ENCODE assay signal across 7 cellular contexts in the genomic region with DNA sequence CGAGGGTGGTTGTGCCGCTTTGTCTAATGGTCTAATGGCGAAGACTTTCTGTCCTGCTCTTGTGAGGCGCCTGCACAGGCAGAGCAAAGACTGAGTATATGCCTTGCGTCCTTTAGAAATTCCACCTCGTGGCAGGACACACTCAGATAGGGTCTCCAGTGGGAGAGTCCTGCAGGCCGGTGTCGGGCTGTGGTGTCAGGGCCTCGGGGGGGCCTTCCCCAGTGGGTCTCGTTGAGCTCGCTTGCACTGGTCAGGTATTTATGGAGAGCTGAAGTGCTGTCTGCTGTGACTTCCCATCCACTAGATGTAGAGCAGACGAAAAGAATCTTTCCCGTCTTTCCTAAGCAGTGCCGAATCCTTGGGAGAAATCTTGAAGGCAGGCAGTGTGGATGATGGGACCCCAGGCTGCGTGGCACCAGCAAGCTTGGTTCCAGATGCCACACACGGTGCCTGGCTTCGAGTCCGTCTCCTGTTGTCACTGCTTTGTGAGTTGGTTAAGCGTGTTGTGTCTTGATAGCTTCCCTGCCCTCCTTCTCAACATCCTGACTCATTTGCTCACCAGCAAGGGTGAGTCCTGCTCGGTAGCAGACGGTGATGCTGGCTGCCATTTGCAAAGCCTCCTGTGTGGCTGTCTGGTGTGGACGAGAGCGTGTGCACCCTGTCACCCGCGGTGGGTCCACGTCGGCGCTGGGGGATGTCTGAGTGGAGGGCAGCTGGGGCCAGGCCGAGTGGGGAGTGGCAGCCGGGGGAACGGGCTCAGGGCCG. TPM values are rescaled to one million over a fixed set of nuclear protein-coding genes. Genes with fewer than 3 reads are reported as not detected.
A peak's percentile ranks its signal among the peaks of the same experiment; 100 is the strongest.
DNase-seq lines count a peak whose midpoint lies in the region; ATAC-seq and TF ChIP-seq lines count a peak whose summit lies in the region.

No MANE protein-coding gene starts in this region.

- CTCF ChIA-PET in RWPE1 (lab: Yijun Ruan, JAX): interaction anchor here (0.7 kb wide), 1 partner anchor 20 kb away, joined by 4 read pairs; no protein-coding TSS in a partner anchor

- H3K4me1 ChIP-seq in liver (ENCODE audit: control insufficient read depth in 4 of 4, insufficient read depth in 4 of 4, low read length in 3 of 4): peaks cover 0 to 35% (median 20%) of the 10 kb centered on the region in 4 donors
- peaks cover 11 to 34% (median 25%) of the 10 kb centered on the region in 5 donors for H3K4me1 ChIP-seq in subcutaneous abdominal adipose tissue (ENCODE audit: control insufficient read depth in 5 of 5, insufficient read depth in 5 of 5, low read length in 5 of 5)

- WGBS in liver: 84% methylated on average over 32 of the region's 32 CpGs

- H3K27me3 Mint-ChIP-seq in endothelial cell (ENCODE audit: unreplicated experiment): peaks cover 7% of the 10 kb centered on the region

- no peaks in the 10 kb centered on the region for H3K27me3 ChIP-seq in liver (ENCODE audit: control insufficient read depth in 4 of 4, insufficient read depth in 4 of 4, low read length in 3 of 4)
- H3K27me3 ChIP-seq in subcutaneous abdominal adipose tissue (ENCODE audit: control insufficient read depth in 5 of 5, insufficient read depth in 4 of 5, low read length in 5 of 5): no peaks in the 10 kb centered on the region

- H3K9me3 Mint-ChIP-seq in endothelial cell (ENCODE audit: unreplicated experiment): no peaks in the 10 kb centered on the region

- TF ChIP-seq CTCF in RWPE1 (conservative IDR thresholded peaks at IDR 0.05; ENCODE audit: low read depth) (no peak), liver (IDR thresholded peaks at IDR 0.05; ENCODE audit: low read depth, low read length, missing input control) (no peak), endothelial cell (IDR thresholded peaks at IDR 0.05; ENCODE audit: unreplicated experiment) (no peak)

- peaks cover 38% of the 10 kb centered on the region for H3K36me3 Mint-ChIP-seq in endothelial cell (ENCODE audit: low read depth, unreplicated experiment)

- H3K4me3 Mint-ChIP-seq in endothelial cell (ENCODE audit: unreplicated experiment): no peak overlapping the region

- H3K27ac Mint-ChIP-seq in endothelial cell (ENCODE audit: unreplicated experiment): no peak overlapping the region

- POLR2A ChIA-PET in RWPE1 (lab: Yijun Ruan, JAX; ENCODE audit: low non-redundant PET): no interaction called here

- no peak for ATAC-seq in HG03045 (IDR thresholded peaks at IDR 0.05; ENCODE audit: unreplicated experiment)

- TF ChIP-seq RAD21 in liver (IDR thresholded peaks at IDR 0.05): no peak

- H3K9me3 ChIP-seq in liver (ENCODE audit: control insufficient read depth in 4 of 4, low read length in 3 of 4) (no peaks in the 10 kb centered on the region), subcutaneous abdominal adipose tissue (ENCODE audit: control insufficient read depth in 5 of 5, low read length in 5 of 5) (no peaks in the 10 kb centered on the region)

- H3K4me3 ChIP-seq in liver (ENCODE audit: low read depth in 1 of 3, low read length in 3 of 3) (peak overlapping the region in 2 of 3 donors; percentile 41 to 63), subcutaneous abdominal adipose tissue (ENCODE audit: low read depth in 1 of 5, low read length in 5 of 5) (peak overlapping the region; percentile 23 to 70 (median 59))

- H3K36me3 ChIP-seq in liver (ENCODE audit: control insufficient read depth in 4 of 4, insufficient read depth in 3 of 4, low read depth in 1 of 4, low read length in 3 of 4) (peaks cover 2 to 23% (median 13%) of the 10 kb centered on the region in 4 donors), subcutaneous abdominal adipose tissue (ENCODE audit: control insufficient read depth in 5 of 5, insufficient read depth in 5 of 5, low read length in 5 of 5) (peaks cover 0 to 35% (median 33%) of the 10 kb centered on the region in 5 donors)

- H3K27ac ChIP-seq in RWPE1: peak overlapping the region; percentile 85
- peak overlapping the region; percentile 67 for H3K27ac ChIP-seq in cingulate gyrus (ENCODE audit: low read depth, low read length)
- peak overlapping the region; percentile 56 to 70 for H3K27ac ChIP-seq in liver (ENCODE audit: low read depth in 1 of 2, low read length in 2 of 2)
- H3K27ac ChIP-seq in subcutaneous abdominal adipose tissue (ENCODE audit: low read depth, low read length): peak overlapping the region; percentile 68

- DNase-seq in RWPE1 (ENCODE audit: low spot score) (peak; percentile 18), endothelial cell (ENCODE audit: low spot score) (no peak)
- DNase-seq in activated CD4-positive, CD25-positive, alpha-beta regulatory T cell treated with anti-CD3 and anti-CD28 coated beads, Interleukin-2, amount 50 U/mL, for 72 hours: no peak

- no peak overlapping the region for H3K9ac ChIP-seq in liver (ENCODE audit: low read depth in 1 of 2, low read length in 2 of 2)
- H3K9ac ChIP-seq in subcutaneous abdominal adipose tissue (ENCODE audit: low read length in 5 of 5): peak overlapping the region in 4 of 5 donors; percentile 17 to 73 (median 49)

- H3K4me1 Mint-ChIP-seq in endothelial cell (ENCODE audit: unreplicated experiment): peaks cover 21% of the 10 kb centered on the region

TF ChIP-seq in liver, 16 proteins besides CTCF, POLR2A, EP300 and RAD21:
- TF ChIP-seq RXRA (IDR thresholded peaks at IDR 0.05) (no peak), FOXA2 (IDR thresholded peaks at IDR 0.05) (no peak), FOXA1 (IDR thresholded peaks at IDR 0.05) (no peak), SP1 (IDR thresholded peaks at IDR 0.05) (no peak), GABPA (IDR thresholded peaks at IDR 0.05 in 1 of 2, conservative IDR thresholded peaks at IDR 0.05 in 1 of 2) (no peak), YY1 (IDR thresholded peaks at IDR 0.05) (no peak), HNF4G (IDR thresholded peaks at IDR 0.05) (no peak), NR2F2 (IDR thresholded peaks at IDR 0.05) (no peak), EGR1 (IDR thresholded peaks at IDR 0.05; ENCODE audit: low read depth in 2 of 2) (no peak), HNF4A (conservative IDR thresholded peaks at IDR 0.05) (no peak), JUND (IDR thresholded peaks at IDR 0.05) (no peak), TAF1 (conservative IDR thresholded peaks at IDR 0.05) (no peak)
- TF ChIP-seq, protein P1, sequence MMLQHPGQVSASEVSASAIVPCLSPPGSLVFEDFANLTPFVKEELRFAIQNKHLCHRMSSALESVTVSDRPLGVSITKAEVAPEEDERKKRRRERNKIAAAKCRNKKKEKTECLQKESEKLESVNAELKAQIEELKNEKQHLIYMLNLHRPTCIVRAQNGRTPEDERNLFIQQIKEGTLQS (IDR thresholded peaks at IDR 0.05): no peak
- TF ChIP-seq, protein P2, sequence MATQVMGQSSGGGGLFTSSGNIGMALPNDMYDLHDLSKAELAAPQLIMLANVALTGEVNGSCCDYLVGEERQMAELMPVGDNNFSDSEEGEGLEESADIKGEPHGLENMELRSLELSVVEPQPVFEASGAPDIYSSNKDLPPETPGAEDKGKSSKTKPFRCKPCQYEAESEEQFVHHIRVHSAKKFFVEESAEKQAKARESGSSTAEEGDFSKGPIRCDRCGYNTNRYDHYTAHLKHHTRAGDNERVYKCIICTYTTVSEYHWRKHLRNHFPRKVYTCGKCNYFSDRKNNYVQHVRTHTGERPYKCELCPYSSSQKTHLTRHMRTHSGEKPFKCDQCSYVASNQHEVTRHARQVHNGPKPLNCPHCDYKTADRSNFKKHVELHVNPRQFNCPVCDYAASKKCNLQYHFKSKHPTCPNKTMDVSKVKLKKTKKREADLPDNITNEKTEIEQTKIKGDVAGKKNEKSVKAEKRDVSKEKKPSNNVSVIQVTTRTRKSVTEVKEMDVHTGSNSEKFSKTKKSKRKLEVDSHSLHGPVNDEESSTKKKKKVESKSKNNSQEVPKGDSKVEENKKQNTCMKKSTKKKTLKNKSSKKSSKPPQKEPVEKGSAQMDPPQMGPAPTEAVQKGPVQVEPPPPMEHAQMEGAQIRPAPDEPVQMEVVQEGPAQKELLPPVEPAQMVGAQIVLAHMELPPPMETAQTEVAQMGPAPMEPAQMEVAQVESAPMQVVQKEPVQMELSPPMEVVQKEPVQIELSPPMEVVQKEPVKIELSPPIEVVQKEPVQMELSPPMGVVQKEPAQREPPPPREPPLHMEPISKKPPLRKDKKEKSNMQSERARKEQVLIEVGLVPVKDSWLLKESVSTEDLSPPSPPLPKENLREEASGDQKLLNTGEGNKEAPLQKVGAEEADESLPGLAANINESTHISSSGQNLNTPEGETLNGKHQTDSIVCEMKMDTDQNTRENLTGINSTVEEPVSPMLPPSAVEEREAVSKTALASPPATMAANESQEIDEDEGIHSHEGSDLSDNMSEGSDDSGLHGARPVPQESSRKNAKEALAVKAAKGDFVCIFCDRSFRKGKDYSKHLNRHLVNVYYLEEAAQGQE (IDR thresholded peaks at IDR 0.05): no peak
- TF ChIP-seq, protein P3, sequence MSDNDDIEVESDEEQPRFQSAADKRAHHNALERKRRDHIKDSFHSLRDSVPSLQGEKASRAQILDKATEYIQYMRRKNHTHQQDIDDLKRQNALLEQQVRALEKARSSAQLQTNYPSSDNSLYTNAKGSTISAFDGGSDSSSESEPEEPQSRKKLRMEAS (IDR thresholded peaks at IDR 0.05): no peak
- TF ChIP-seq, protein P4, sequence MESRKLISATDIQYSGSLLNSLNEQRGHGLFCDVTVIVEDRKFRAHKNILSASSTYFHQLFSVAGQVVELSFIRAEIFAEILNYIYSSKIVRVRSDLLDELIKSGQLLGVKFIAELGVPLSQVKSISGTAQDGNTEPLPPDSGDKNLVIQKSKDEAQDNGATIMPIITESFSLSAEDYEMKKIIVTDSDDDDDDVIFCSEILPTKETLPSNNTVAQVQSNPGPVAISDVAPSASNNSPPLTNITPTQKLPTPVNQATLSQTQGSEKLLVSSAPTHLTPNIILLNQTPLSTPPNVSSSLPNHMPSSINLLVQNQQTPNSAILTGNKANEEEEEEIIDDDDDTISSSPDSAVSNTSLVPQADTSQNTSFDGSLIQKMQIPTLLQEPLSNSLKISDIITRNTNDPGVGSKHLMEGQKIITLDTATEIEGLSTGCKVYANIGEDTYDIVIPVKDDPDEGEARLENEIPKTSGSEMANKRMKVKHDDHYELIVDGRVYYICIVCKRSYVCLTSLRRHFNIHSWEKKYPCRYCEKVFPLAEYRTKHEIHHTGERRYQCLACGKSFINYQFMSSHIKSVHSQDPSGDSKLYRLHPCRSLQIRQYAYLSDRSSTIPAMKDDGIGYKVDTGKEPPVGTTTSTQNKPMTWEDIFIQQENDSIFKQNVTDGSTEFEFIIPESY (IDR thresholded peaks at IDR 0.05): no peak
TF ChIP-seq in liver: peak in this region for 0.

RNA-seq across cellular contexts. Expression of a gene that starts 20.5 kb away (rescaled TPM):
- total RNA-seq in liver: 10 to 100 TPM; 28.7 to 33.9 TPM
- 10 to 100 TPM; 20.9 to 30.9 TPM for polyA plus RNA-seq in liver
- total RNA-seq in endothelial cell (ENCODE audit: unreplicated experiment): 68.2 TPM

RNA-seq across cellular contexts. Expression of a gene that starts 36.8 kb away (rescaled TPM):
- total RNA-seq in liver: 10 to 100 TPM in 1 of 2 donors, 1 to 10 TPM in 1; 4.1 to 18.3 TPM
- polyA plus RNA-seq in liver: 1 to 10 TPM; 2.2 to 3.1 TPM
- total RNA-seq in endothelial cell (ENCODE audit: unreplicated experiment): 22.1 TPM

Comparison
In these comparisons a context has a peak if more than half of its experiments do, and no peak if none do; other contexts are left out.
1. H3K9ac ChIP-seq: peak in subcutaneous abdominal adipose tissue (4 of 5); none in liver (0 of 2).
2. Peak in every context shown above with its lines, with median percentiles within 50 percentile points of each other: H3K27ac ChIP-seq.